13 cellular contexts compared by ENCODE assay signal in genomic region chr9:122008559-122008958, GRCh38.
A peak's percentile ranks its signal among the peaks of the same experiment; 100 is the strongest.
DNase-seq lines count a peak whose midpoint lies in the region; TF ChIP-seq lines count a peak whose summit lies in the region.
"Had no signal": no experiment of that assay in that cellular context is flagged by ENCODE, and none has a peak within 500 bp of the region (broad histone marks: within the 10 kb centered on the region; RNA-seq: fewer than 3 reads in every experiment).

No MANE protein-coding gene starts in this region.

- no peak for TF ChIP-seq EP300 in esophagus muscularis mucosa (IDR thresholded peaks at IDR 0.05)

- DNase-seq in G401 (ENCODE audit: low spot score), result peak; percentile 63
- no peak for DNase-seq in adipocyte (ENCODE audit: low read depth)
- DNase-seq in esophagus muscularis mucosa (ENCODE audit: extremely low spot score), result peak; percentile 29
- DNase-seq in SIG-M5 (lab: John Stamatoyannopoulos, UW), result no peak
- DNase-seq in NCI-H2081 (lab: John Stamatoyannopoulos, UW), result no peak
- DNase-seq: Calu3; CD8-positive, alpha-beta T cell; GDM1; H9; IMR-90 had no signal

- H3K9ac ChIP-seq in adipocyte (ENCODE audit: low read length) (no peak overlapping the region), skeletal muscle tissue (ENCODE audit: low read depth in 1 of 3, low read length in 3 of 3) (no peak overlapping the region)
- H3K9ac ChIP-seq: BLaER1 treated with 17β-estradiol and CSF1 and Interleukin-3, amounts not matched to agents 10 nM and 100 nM had no signal

- H3K27me3 ChIP-seq in adipocyte (replicated peaks; ENCODE audit: control insufficient read depth, insufficient read depth, low read length) (no peaks in the 10 kb centered on the region), esophagus muscularis mucosa (no peaks in the 10 kb centered on the region), skeletal muscle tissue (ENCODE audit: control insufficient read depth in 3 of 3, insufficient read depth in 3 of 3, low read length in 3 of 3) (no peaks in the 10 kb centered on the region)
- H3K27me3 ChIP-seq: BLaER1 treated with 17β-estradiol and CSF1 and Interleukin-3, amounts not matched to agents 10 nM and 100 nM had no signal

- no peak for TF ChIP-seq POLR2A in esophagus muscularis mucosa (IDR thresholded peaks at IDR 0.05; ENCODE audit: low read depth)

- intact Hi-C loops in esophagus muscularis mucosa (cut with DNase I), result no loop called here

- H3K9me3 ChIP-seq in adipocyte (ENCODE audit: control insufficient read depth, low read length) (no peaks in the 10 kb centered on the region), esophagus muscularis mucosa (no peaks in the 10 kb centered on the region), skeletal muscle tissue (ENCODE audit: control insufficient read depth in 3 of 3, low read length in 3 of 3) (no peaks in the 10 kb centered on the region)
- H3K9me3 ChIP-seq: BLaER1 treated with 17β-estradiol and CSF1 and Interleukin-3, amounts not matched to agents 10 nM and 100 nM had no signal

- H3K4me1 ChIP-seq in adipocyte (ENCODE audit: control insufficient read depth, insufficient read depth, low read length) (peaks cover 10% of the 10 kb centered on the region), esophagus muscularis mucosa (peaks cover 0 to 9% (median 2%) of the 10 kb centered on the region in 4 donors), skeletal muscle tissue (ENCODE audit: control insufficient read depth in 3 of 3, insufficient read depth in 3 of 3, low read length in 3 of 3) (peaks cover 4 to 15% (median 6%) of the 10 kb centered on the region in 3 donors)
- H3K4me1 ChIP-seq: BLaER1 treated with 17β-estradiol and CSF1 and Interleukin-3, amounts not matched to agents 10 nM and 100 nM had no signal

- H3K27ac ChIP-seq in esophagus muscularis mucosa (replicated peaks in 1 of 4), result no peak overlapping the region
- no peak overlapping the region for H3K27ac ChIP-seq in skeletal muscle tissue (ENCODE audit: low read depth, low read length)
- H3K27ac ChIP-seq: BLaER1 treated with 17β-estradiol and CSF1 and Interleukin-3, amounts not matched to agents 10 nM and 100 nM had no signal

- 86% methylated on average over 10 of the region's 10 CpGs for WGBS in esophagus muscularis mucosa

- in situ Hi-C loops in G401 (cut with HindIII; ENCODE audit: low sequenced_read_pairs), result no loop called here

- TF ChIP-seq CTCF in esophagus muscularis mucosa (IDR thresholded peaks at IDR 0.05), result no peak

- no peaks in the 10 kb centered on the region for H3K36me3 ChIP-seq in adipocyte (ENCODE audit: control insufficient read depth, insufficient read depth, low read length, severe bottlenecking)
- H3K36me3 ChIP-seq in esophagus muscularis mucosa, result no peaks in the 10 kb centered on the region
- H3K36me3 ChIP-seq in skeletal muscle tissue (ENCODE audit: control insufficient read depth in 3 of 3, insufficient read depth in 3 of 3, low read length in 3 of 3), result no peaks in the 10 kb centered on the region
- H3K36me3 ChIP-seq: BLaER1 treated with 17β-estradiol and CSF1 and Interleukin-3, amounts not matched to agents 10 nM and 100 nM had no signal

- peak overlapping the region; percentile 52 for H3K4me3 ChIP-seq in adipocyte (ENCODE audit: low read length)
- no peak overlapping the region for H3K4me3 ChIP-seq in esophagus muscularis mucosa
- peak overlapping the region; percentile 11 to 49 (median 38) for H3K4me3 ChIP-seq in skeletal muscle tissue (ENCODE audit: low read length in 3 of 3)
- H3K4me3 ChIP-seq: BLaER1 treated with 17β-estradiol and CSF1 and Interleukin-3, amounts not matched to agents 10 nM and 100 nM; GM23338 had no signal

Comparison
In these comparisons a context has a peak if more than half of its experiments do, and no peak if none do; other contexts are left out.
1. DNase-seq: peak in G401 (single experiment) and esophagus muscularis mucosa (single experiment); none in adipocyte (single experiment), SIG-M5 (single experiment) and NCI-H2081 (0 of 2).
2. H3K4me3 ChIP-seq: peak in adipocyte (single experiment) and skeletal muscle tissue (3 of 3); none in esophagus muscularis mucosa (0 of 4).